Comparison of ENCODE assay signal across 13 cellular contexts in the genomic region with DNA sequence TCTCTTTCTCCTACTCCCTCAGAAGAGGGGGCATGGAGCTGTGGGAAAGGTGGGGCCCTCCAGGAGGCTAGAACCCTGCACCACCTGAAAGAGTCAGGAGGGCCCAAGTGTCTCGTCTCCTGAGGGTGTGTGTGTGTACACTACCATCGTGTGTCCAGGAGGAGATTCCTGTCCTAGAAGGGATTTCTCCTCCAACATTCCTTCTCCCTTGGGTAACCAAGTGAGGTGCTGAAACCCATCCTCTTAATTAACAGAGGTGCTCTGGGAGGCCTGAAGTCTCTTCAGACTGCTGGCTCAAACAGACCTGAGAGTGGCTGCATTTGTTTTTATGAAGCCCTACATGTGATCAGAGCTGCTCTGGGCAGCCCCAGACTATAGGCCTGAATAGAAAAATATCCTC.
DNase-seq lines count a peak whose midpoint lies in the region; TF ChIP-seq lines count a peak whose summit lies in the region.
"Had no signal": no experiment of that assay in that cellular context is flagged by ENCODE, and none has a peak within 500 bp of the region (broad histone marks: within the 10 kb centered on the region; RNA-seq: fewer than 3 reads in every experiment).

No MANE protein-coding gene starts in this region.

- TF ChIP-seq CTCF in Loucy (conservative IDR thresholded peaks at IDR 0.05; ENCODE audit: low read length), result no peak
- TF ChIP-seq CTCF in neural crest cell (conservative IDR thresholded peaks at IDR 0.05), result no peak
- TF ChIP-seq CTCF in nephron progenitor cell (IDR thresholded peaks at IDR 0.05), result no peak

- no peaks in the 10 kb centered on the region for H3K9me2 ChIP-seq in Loucy (replicated peaks; ENCODE audit: low read depth, low read length)

- no peak overlapping the region for H3K4me3 Mint-ChIP-seq in neural crest cell
- no peak overlapping the region for H3K4me3 Mint-ChIP-seq in nephron progenitor cell
- H3K4me3 Mint-ChIP-seq in activated CD4-positive, alpha-beta memory T cell treated with anti-CD3 and anti-CD28 coated beads for 36 hours, result no peak overlapping the region
- H3K4me3 Mint-ChIP-seq: CD8-positive, alpha-beta memory T cell had no signal

- H3K79me2 ChIP-seq in Loucy (ENCODE audit: insufficient read depth, low read length), result no peaks in the 10 kb centered on the region

- H3K27me3 Mint-ChIP-seq in neural crest cell (ENCODE audit: low read depth), result no peaks in the 10 kb centered on the region
- peaks cover 5% of the 10 kb centered on the region for H3K27me3 Mint-ChIP-seq in nephron progenitor cell (ENCODE audit: low read depth, poor library complexity)
- H3K27me3 Mint-ChIP-seq in activated CD4-positive, alpha-beta memory T cell treated with anti-CD3 and anti-CD28 coated beads for 36 hours, result peaks cover 1% of the 10 kb centered on the region

- no peaks in the 10 kb centered on the region for H4K20me1 ChIP-seq in Loucy (ENCODE audit: insufficient read depth, low read length, poor library complexity, severe bottlenecking)
- H4K20me1 ChIP-seq: BLaER1 had no signal

- no peaks in the 10 kb centered on the region for H3K9me3 ChIP-seq in Loucy (ENCODE audit: insufficient read depth, low read depth, low read length)
- H3K9me3 ChIP-seq: BLaER1 had no signal

- POLR2A ChIA-PET in activated CD4-positive, alpha-beta memory T cell treated with anti-CD3 and anti-CD28 coated beads for 36 hours (lab: Charles Lee), result no interaction called here

- H3K4me1 Mint-ChIP-seq in neural crest cell (no peaks in the 10 kb centered on the region), nephron progenitor cell (peaks cover 13% of the 10 kb centered on the region)
- no peaks in the 10 kb centered on the region for H3K4me1 Mint-ChIP-seq in activated CD4-positive, alpha-beta memory T cell treated with anti-CD3 and anti-CD28 coated beads for 36 hours (ENCODE audit: low read depth)

- no peak overlapping the region for H3K9ac ChIP-seq in Loucy (ENCODE audit: low read depth, low read length, poor library complexity, severe bottlenecking)
- H3K9ac ChIP-seq: BLaER1, GM23248 had no signal

- H3K36me3 Mint-ChIP-seq in neural crest cell (ENCODE audit: low read depth), result no peaks in the 10 kb centered on the region
- H3K36me3 Mint-ChIP-seq in nephron progenitor cell (ENCODE audit: low read depth), result no peaks in the 10 kb centered on the region
- no peaks in the 10 kb centered on the region for H3K36me3 Mint-ChIP-seq in activated CD4-positive, alpha-beta memory T cell treated with anti-CD3 and anti-CD28 coated beads for 36 hours
- H3K36me3 Mint-ChIP-seq: CD8-positive, alpha-beta memory T cell had no signal

- peak overlapping the region; percentile 19 for H3K27ac Mint-ChIP-seq in neural crest cell (ENCODE audit: unreplicated experiment)
- no peak overlapping the region for H3K27ac Mint-ChIP-seq in nephron progenitor cell
- no peak overlapping the region for H3K27ac Mint-ChIP-seq in activated CD4-positive, alpha-beta memory T cell treated with anti-CD3 and anti-CD28 coated beads for 36 hours

- intact Hi-C loops in activated CD4-positive, alpha-beta memory T cell treated with anti-CD3 and anti-CD28 coated beads for 36 hours (cut with micrococcal nuclease), result no loop called here

- H3K4me3 ChIP-seq in Loucy (ENCODE audit: low read length, poor library complexity, severe bottlenecking), result no peak overlapping the region
- H3K4me3 ChIP-seq: BLaER1, GM23248 had no signal

- H3K4me1 ChIP-seq in Loucy (ENCODE audit: insufficient read depth, low read length, poor library complexity, severe bottlenecking), result peaks cover under 1% of the 10 kb centered on the region
- H3K4me1 ChIP-seq: BLaER1, Caco-2 had no signal

- DNase-seq in glomerular visceral epithelial cell (ENCODE audit: extremely low spot score) (peak; percentile 23), neural crest cell (ENCODE audit: low read depth, low spot score) (no peak), SIG-M5 treated with dmso at 0.1 percent for 504 hours (lab: John Stamatoyannopoulos, UW; ENCODE audit: unreplicated experiment) (no peak), nephron progenitor cell (no peak)
- DNase-seq in activated CD4-positive, alpha-beta memory T cell treated with anti-CD3 and anti-CD28 coated beads for 36 hours, result no peak
- DNase-seq: AML-193; Caco-2; CD8-positive, alpha-beta memory T cell; DND-41; GM23248; H7 had no signal

- peaks cover 2% of the 10 kb centered on the region for H3K9me3 Mint-ChIP-seq in neural crest cell
- H3K9me3 Mint-ChIP-seq in nephron progenitor cell, result no peaks in the 10 kb centered on the region
- H3K9me3 Mint-ChIP-seq in activated CD4-positive, alpha-beta memory T cell treated with anti-CD3 and anti-CD28 coated beads for 36 hours, result no peaks in the 10 kb centered on the region
- H3K9me3 Mint-ChIP-seq: CD8-positive, alpha-beta memory T cell had no signal

- H3F3A ChIP-seq in Loucy (ENCODE audit: low read depth), result no peaks in the 10 kb centered on the region

- no peak overlapping the region for H3K4me2 ChIP-seq in Loucy (ENCODE audit: low read depth, low read length, poor library complexity, severe bottlenecking)
- H3K4me2 ChIP-seq: BLaER1 had no signal

- H3K27me3 ChIP-seq in Loucy (ENCODE audit: insufficient read depth, low read length, poor library complexity, severe bottlenecking), result no peaks in the 10 kb centered on the region
- H3K27me3 ChIP-seq: BLaER1 had no signal

- H2AFZ ChIP-seq in Loucy (ENCODE audit: low read length), result peak overlapping the region; percentile 72
- H2AFZ ChIP-seq: GM23248 had no signal

- no peaks in the 10 kb centered on the region for H3K36me3 ChIP-seq in Loucy (ENCODE audit: insufficient read depth, low read length)
- H3K36me3 ChIP-seq: BLaER1 had no signal

- CTCF ChIA-PET in activated CD4-positive, alpha-beta memory T cell treated with anti-CD3 and anti-CD28 coated beads for 36 hours (lab: Charles Lee), result interaction anchor here (1.0 to 1.6 kb wide), 3 partner anchors 8 to 342 kb away, joined by 3 to 4 read pairs (median 3); no protein-coding TSS in a partner anchor
